1 cellular context compared by ENCODE assay signal in genomic region chr4:37073226-37073840, GRCh38.
TF ChIP-seq lines count a peak whose summit lies in the region.

No MANE protein-coding gene starts in this region.

TF ChIP-seq in K562, 482 proteins besides CTCF, POLR2A, EP300 and RAD21 (continued from another document and continues in another):
- TF ChIP-seq, protein P1, sequence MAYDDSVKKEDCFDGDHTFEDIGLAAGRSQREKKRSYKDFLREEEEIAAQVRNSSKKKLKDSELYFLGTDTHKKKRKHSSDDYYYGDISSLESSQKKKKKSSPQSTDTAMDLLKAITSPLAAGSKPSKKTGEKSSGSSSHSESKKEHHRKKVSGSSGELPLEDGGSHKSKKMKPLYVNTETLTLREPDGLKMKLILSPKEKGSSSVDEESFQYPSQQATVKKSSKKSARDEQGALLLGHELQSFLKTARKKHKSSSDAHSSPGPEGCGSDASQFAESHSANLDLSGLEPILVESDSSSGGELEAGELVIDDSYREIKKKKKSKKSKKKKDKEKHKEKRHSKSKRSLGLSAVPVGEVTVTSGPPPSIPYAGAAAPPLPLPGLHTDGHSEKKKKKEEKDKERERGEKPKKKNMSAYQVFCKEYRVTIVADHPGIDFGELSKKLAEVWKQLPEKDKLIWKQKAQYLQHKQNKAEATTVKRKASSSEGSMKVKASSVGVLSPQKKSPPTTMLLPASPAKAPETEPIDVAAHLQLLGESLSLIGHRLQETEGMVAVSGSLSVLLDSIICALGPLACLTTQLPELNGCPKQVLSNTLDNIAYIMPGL (CRISPR knock-in tag; IDR thresholded peaks at IDR 0.05) = no peak
- peak; percentile 31; the same call in 1 of the 2 replicates for TF ChIP-seq CC2D1A (IDR thresholded peaks at IDR 0.05)
- TF ChIP-seq MTF1 (CRISPR knock-in tag; IDR thresholded peaks at IDR 0.05; ENCODE audit: borderline replicate concordance) = no peak
- no peak for TF ChIP-seq ZNF146 (CRISPR knock-in tag; IDR thresholded peaks at IDR 0.05; ENCODE audit: unreplicated experiment)
- 0 out of 2 replicates have a peak, but pooled peaks have one; percentile 44 for TF ChIP-seq TAF7 (tag; IDR thresholded peaks at IDR 0.05)
- no peak for TF ChIP-seq BHLHE40 (IDR thresholded peaks at IDR 0.05; ENCODE audit: low read length)
- no peak for TF ChIP-seq NR3C1 (CRISPR knock-in tag; IDR thresholded peaks at IDR 0.05)
- TF ChIP-seq NFXL1 (CRISPR knock-in tag; IDR thresholded peaks at IDR 0.05) = no peak
- no peak for TF ChIP-seq NR2C2 (CRISPR knock-in tag; IDR thresholded peaks at IDR 0.05)
- peak; percentile 34; the same call in 1 of the 2 replicates for TF ChIP-seq NR2C2 (tag; IDR thresholded peaks at IDR 0.05)
- no peak for TF ChIP-seq ZZZ3 (IDR thresholded peaks at IDR 0.05)
- no peak for TF ChIP-seq ATF1 (CRISPR knock-in tag; IDR thresholded peaks at IDR 0.05)
- TF ChIP-seq ATF1 (tag; IDR thresholded peaks at IDR 0.05) = peak; percentile 50
- TF ChIP-seq CHD4 (IDR thresholded peaks at IDR 0.05; ENCODE audit: insufficient read depth, insufficient replicate concordance, low read depth, low read length, poor library complexity, severe bottlenecking) = no peak
- TF ChIP-seq, protein P2, sequence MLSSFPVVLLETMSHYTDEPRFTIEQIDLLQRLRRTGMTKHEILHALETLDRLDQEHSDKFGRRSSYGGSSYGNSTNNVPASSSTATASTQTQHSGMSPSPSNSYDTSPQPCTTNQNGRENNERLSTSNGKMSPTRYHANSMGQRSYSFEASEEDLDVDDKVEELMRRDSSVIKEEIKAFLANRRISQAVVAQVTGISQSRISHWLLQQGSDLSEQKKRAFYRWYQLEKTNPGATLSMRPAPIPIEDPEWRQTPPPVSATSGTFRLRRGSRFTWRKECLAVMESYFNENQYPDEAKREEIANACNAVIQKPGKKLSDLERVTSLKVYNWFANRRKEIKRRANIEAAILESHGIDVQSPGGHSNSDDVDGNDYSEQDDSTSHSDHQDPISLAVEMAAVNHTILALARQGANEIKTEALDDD (IDR thresholded peaks at IDR 0.05) = no peak
- TF ChIP-seq SAFB (IDR thresholded peaks at IDR 0.05; ENCODE audit: borderline replicate concordance, low read depth, low read length) = no peak
- TF ChIP-seq, protein P3, sequence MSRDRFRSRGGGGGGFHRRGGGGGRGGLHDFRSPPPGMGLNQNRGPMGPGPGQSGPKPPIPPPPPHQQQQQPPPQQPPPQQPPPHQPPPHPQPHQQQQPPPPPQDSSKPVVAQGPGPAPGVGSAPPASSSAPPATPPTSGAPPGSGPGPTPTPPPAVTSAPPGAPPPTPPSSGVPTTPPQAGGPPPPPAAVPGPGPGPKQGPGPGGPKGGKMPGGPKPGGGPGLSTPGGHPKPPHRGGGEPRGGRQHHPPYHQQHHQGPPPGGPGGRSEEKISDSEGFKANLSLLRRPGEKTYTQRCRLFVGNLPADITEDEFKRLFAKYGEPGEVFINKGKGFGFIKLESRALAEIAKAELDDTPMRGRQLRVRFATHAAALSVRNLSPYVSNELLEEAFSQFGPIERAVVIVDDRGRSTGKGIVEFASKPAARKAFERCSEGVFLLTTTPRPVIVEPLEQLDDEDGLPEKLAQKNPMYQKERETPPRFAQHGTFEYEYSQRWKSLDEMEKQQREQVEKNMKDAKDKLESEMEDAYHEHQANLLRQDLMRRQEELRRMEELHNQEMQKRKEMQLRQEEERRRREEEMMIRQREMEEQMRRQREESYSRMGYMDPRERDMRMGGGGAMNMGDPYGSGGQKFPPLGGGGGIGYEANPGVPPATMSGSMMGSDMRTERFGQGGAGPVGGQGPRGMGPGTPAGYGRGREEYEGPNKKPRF (IDR thresholded peaks at IDR 0.05; ENCODE audit: low read depth, low read length) = no peak
- TF ChIP-seq ATF3 (IDR thresholded peaks at IDR 0.05) = peak; percentile 54
- no peak for TF ChIP-seq ATF3 (CRISPR knock-in tag; conservative IDR thresholded peaks at IDR 0.05)
- TF ChIP-seq ZNF408 (CRISPR knock-in tag; IDR thresholded peaks at IDR 0.05; ENCODE audit: low read depth) = no peak
- no peak for TF ChIP-seq MAZ (CRISPR knock-in tag; conservative IDR thresholded peaks at IDR 0.05 in 1 of 2, IDR thresholded peaks at IDR 0.05 in 1 of 2)
- peak; percentile 55 for TF ChIP-seq RBBP5 (IDR thresholded peaks at IDR 0.05; ENCODE audit: borderline replicate concordance, insufficient read depth, low read length, poor library complexity, severe bottlenecking)
- TF ChIP-seq, protein P4, sequence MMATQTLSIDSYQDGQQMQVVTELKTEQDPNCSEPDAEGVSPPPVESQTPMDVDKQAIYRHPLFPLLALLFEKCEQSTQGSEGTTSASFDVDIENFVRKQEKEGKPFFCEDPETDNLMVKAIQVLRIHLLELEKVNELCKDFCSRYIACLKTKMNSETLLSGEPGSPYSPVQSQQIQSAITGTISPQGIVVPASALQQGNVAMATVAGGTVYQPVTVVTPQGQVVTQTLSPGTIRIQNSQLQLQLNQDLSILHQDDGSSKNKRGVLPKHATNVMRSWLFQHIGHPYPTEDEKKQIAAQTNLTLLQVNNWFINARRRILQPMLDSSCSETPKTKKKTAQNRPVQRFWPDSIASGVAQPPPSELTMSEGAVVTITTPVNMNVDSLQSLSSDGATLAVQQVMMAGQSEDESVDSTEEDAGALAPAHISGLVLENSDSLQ (IDR thresholded peaks at IDR 0.05) = peak; percentile 13; the same call in 1 of the 2 replicates
- TF ChIP-seq FOSL1 (tag; conservative IDR thresholded peaks at IDR 0.05) = peak; percentile 65
- TF ChIP-seq PHF8 (IDR thresholded peaks at IDR 0.05; ENCODE audit: borderline replicate concordance, low read length) = 0 out of 2 replicates have a peak, but pooled peaks have one; percentile 15
- TF ChIP-seq ZKSCAN8 (CRISPR knock-in tag; IDR thresholded peaks at IDR 0.05) = no peak
- no peak for TF ChIP-seq SMARCA4 (IDR thresholded peaks at IDR 0.05)
- no peak for TF ChIP-seq KLF1 (tag; IDR thresholded peaks at IDR 0.05)
- TF ChIP-seq, protein P5, sequence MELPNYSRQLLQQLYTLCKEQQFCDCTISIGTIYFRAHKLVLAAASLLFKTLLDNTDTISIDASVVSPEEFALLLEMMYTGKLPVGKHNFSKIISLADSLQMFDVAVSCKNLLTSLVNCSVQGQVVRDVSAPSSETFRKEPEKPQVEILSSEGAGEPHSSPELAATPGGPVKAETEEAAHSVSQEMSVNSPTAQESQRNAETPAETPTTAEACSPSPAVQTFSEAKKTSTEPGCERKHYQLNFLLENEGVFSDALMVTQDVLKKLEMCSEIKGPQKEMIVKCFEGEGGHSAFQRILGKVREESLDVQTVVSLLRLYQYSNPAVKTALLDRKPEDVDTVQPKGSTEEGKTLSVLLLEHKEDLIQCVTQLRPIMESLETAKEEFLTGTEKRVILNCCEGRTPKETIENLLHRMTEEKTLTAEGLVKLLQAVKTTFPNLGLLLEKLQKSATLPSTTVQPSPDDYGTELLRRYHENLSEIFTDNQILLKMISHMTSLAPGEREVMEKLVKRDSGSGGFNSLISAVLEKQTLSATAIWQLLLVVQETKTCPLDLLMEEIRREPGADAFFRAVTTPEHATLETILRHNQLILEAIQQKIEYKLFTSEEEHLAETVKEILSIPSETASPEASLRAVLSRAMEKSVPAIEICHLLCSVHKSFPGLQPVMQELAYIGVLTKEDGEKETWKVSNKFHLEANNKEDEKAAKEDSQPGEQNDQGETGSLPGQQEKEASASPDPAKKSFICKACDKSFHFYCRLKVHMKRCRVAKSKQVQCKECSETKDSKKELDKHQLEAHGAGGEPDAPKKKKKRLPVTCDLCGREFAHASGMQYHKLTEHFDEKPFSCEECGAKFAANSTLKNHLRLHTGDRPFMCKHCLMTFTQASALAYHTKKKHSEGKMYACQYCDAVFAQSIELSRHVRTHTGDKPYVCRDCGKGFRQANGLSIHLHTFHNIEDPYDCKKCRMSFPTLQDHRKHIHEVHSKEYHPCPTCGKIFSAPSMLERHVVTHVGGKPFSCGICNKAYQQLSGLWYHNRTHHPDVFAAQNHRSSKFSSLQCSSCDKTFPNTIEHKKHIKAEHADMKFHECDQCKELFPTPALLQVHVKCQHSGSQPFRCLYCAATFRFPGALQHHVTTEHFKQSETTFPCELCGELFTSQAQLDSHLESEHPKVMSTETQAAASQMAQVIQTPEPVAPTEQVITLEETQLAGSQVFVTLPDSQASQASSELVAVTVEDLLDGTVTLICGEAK (IDR thresholded peaks at IDR 0.05) = peak; percentile 64
- TF ChIP-seq, protein P5 (CRISPR knock-in tag; IDR thresholded peaks at IDR 0.05) = no peak
- TF ChIP-seq, protein P6, sequence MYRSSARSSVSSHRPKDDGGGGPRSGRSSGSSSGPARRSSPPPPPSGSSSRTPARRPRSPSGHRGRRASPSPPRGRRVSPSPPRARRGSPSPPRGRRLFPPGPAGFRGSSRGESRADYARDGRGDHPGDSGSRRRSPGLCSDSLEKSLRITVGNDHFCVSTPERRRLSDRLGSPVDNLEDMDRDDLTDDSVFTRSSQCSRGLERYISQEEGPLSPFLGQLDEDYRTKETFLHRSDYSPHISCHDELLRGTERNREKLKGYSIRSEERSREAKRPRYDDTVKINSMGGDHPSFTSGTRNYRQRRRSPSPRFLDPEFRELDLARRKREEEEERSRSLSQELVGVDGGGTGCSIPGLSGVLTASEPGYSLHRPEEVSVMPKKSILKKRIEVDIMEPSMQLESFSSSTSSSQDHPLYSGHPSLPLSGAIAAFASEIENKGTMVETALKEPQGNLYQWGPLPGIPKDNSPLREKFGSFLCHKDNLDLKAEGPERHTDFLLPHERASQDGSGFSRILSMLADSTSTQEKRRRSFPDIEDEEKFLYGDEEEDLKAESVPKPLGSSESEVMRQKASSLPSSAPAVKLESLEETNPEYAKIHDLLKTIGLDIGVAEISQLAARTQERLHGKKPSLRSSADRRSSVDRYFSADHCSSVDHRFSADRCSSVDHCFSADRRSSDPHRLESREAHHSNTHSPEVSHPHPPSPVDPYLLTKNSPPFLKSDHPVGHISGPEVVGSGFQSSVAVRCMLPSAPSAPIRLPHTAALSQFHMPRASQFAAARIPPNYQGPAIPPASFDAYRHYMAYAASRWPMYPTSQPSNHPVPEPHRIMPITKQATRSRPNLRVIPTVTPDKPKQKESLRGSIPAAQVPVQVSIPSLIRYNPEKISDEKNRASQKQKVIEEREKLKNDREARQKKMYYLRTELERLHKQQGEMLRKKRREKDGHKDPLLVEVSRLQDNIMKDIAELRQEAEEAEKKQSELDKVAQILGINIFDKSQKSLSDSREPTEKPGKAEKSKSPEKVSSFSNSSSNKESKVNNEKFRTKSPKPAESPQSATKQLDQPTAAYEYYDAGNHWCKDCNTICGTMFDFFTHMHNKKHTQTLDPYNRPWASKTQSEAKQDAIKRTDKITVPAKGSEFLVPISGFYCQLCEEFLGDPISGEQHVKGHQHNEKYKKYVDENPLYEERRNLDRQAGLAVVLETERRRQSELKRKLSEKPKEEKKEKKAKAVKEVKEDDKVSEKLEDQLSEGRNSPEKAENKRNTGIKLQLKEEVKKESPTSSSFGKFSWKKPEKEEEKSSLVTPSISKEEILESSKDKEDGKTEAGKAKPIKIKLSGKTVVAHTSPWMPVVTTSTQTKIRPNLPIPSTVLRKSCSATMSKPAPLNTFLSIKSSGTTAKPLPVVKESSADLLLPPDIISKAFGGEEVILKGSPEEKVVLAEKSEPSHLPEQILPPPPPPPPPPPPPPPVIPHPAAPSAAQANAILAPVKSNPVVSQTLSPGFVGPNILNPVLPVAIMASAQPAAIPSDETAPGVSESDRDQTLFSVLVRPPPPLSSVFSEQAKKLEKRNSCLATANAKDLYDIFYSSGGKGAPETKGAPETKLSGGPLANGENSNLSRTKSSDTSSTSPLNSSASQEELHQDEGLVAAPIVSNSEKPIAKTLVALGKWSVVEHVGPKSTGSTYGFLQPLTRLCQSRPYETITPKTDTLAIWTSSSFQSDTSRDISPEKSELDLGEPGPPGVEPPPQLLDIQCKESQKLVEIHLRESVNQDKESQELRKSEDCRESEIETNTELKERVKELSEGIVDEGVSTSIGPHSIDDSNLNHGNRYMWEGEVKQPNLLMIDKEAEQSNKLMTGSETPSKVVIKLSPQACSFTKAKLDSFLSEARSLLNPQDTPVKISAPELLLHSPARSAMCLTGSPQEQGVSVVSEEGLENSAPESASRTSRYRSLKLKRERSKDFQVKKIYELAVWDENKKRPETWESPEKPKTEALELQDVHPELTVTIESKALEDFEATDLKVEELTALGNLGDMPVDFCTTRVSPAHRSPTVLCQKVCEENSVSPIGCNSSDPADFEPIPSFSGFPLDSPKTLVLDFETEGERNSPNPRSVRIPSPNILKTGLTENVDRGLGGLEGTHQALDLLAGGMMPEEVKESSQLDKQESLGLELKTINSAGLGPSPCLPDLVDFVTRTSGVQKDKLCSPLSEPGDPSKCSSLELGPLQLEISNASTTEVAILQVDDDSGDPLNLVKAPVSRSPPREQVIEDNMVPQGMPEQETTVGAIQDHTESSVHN (IDR thresholded peaks at IDR 0.05; ENCODE audit: borderline replicate concordance in 1 of 2, low read depth in 1 of 2) = peak in 1 of 2 experiments; percentile 56; a peak in 1 of 4 replicates
